28 cellular contexts compared by ENCODE assay signal in the genomic region with DNA sequence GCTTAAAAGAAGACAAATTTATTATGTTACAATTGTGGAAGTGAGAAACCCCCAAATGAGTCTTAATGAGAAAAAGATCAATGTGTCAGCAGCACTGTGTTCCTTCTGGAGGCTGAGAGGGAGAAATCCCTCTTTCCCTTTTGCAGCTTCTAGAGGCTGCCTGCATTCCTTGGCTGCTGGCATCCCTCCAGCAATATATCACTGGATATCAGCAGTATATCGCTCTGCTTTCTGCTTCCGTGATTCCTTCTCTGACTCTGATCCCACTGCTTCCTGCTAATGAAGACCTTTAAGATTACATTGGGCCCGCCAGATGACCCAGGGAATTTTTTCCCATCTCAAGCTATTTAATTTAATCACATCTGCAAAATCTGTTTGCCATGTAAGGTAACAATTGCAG.
"Had no signal": no experiment of that assay in that cellular context is flagged by ENCODE, and none has a peak within 500 bp of the region (broad histone marks: within the 10 kb centered on the region; RNA-seq: fewer than 3 reads in every experiment).

No MANE protein-coding gene starts in this region.

- H3K36me3 ChIP-seq: esophagus squamous epithelium, lower lobe of right lung, ovary, right lobe of liver, suprapubic skin, thyroid gland, vagina had no signal

- H3K4me3 ChIP-seq: esophagus squamous epithelium, lower lobe of right lung, ovary, psoas muscle, right lobe of liver, smooth muscle cell, suprapubic skin, thyroid gland, vagina had no signal

- H3K9me3 ChIP-seq: psoas muscle, thyroid gland, vagina had no signal

- FAIRE-seq: endometrium, frontal cortex, keratinocyte had no signal

- H3K4me1 ChIP-seq: esophagus squamous epithelium, lower lobe of right lung, psoas muscle, right lobe of liver, suprapubic skin, thyroid gland, vagina had no signal

- H3K27ac ChIP-seq: esophagus squamous epithelium, lower lobe of right lung, ovary, psoas muscle, right lobe of liver, suprapubic skin, thyroid gland, vagina had no signal

- H3K27me3 ChIP-seq: esophagus squamous epithelium, ovary, right lobe of liver, suprapubic skin, thyroid gland, vagina had no signal

- DNase-seq: cortex of kidney; effector memory CD8-positive, alpha-beta T cell; erythroblast; esophagus squamous epithelium; hypothalamus; immature natural killer cell; left ventricle myocardium superior; lower lobe of right lung; naive thymus-derived CD8-positive, alpha-beta T cell; occipital lobe; ovary; posterior cingulate gyrus; psoas muscle; right lobe of liver; stimulated activated CD4-positive, alpha-beta T cell treated with anti-CD3 and anti-CD28 coated beads, Interleukin-12 subunit alpha, Interleukin-12 subunit beta, amount 100 ng/mL, for 4 hours; stimulated activated CD4-positive, alpha-beta T cell treated with anti-CD3 and anti-CD28 coated beads, Interleukin-1b, Interleukin-23, amount 100 ng/mL, for 48 hours; stimulated activated CD4-positive, alpha-beta T cell treated with anti-CD3 and anti-CD28 coated beads, Interleukin-4, amount 100 ng/mL, for 1 hour; stimulated activated CD8-positive, alpha-beta memory T cell treated with anti-CD3 and anti-CD28 coated beads, Interleukin-4, amount 100 ng/mL, for 48 hours; stimulated activated naive CD4-positive, alpha-beta T cell; stimulated activated naive CD8-positive, alpha-beta T cell treated with anti-CD3 and anti-CD28 coated beads, Interleukin-15, amount 100 ng/mL, for 72 hours; thyroid gland; trophoblast cell had no signal
